8 cellular contexts compared by ENCODE assay signal in the genomic region with DNA sequence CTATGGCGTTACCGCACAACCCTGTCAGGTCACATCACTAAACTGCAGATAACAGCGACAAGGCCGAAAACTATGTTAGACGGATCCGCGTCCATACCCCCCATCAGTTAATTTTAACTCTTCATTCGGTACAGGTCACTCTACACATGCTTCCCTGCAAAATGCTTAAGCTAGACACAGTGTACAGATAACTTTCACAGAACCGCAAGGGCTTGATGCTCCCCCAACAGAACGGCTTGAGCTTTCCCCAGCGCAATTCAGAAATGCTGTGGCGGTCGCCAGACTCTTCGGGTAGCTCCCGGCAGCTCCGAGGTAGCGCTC. TPM values are rescaled to one million over a fixed set of nuclear protein-coding genes. Genes with fewer than 3 reads are reported as not detected.
A peak's percentile ranks its signal among the peaks of the same experiment; 100 is the strongest.
DNase-seq lines count a peak whose midpoint lies in the region; ATAC-seq and TF ChIP-seq lines count a peak whose summit lies in the region.

No MANE protein-coding gene starts in this region.

- H3K27me3 Mint-ChIP-seq in activated B cell treated with CpG ODN at 0.5 μM for 24 hours = no peaks in the 10 kb centered on the region

- H3K9me2 ChIP-seq in hepatocyte (replicated peaks; ENCODE audit: insufficient read depth) = no peaks in the 10 kb centered on the region

- H3K27ac Mint-ChIP-seq in activated B cell treated with CpG ODN at 0.5 μM for 24 hours = peak overlapping the region; percentile 68
- peak overlapping the region; percentile 87 for H3K27ac Mint-ChIP-seq in stimulated activated effector memory CD8-positive, alpha-beta T cell treated with anti-CD3 and anti-CD28 coated beads, Interleukin-12 subunit alpha, Interleukin-12 subunit beta, amount 100 ng/mL, for 72 hours

- H3K9me3 Mint-ChIP-seq in activated B cell treated with CpG ODN at 0.5 μM for 24 hours = no peaks in the 10 kb centered on the region
- H3K9me3 Mint-ChIP-seq in stimulated activated effector memory CD8-positive, alpha-beta T cell treated with anti-CD3 and anti-CD28 coated beads, Interleukin-12 subunit alpha, Interleukin-12 subunit beta, amount 100 ng/mL, for 72 hours = no peaks in the 10 kb centered on the region

- TF ChIP-seq CTCF in activated B cell treated with CpG ODN at 0.5 μM for 24 hours (IDR thresholded peaks at IDR 0.05) = no peak
- TF ChIP-seq CTCF in hepatocyte (IDR thresholded peaks at IDR 0.05; ENCODE audit: poor library complexity) = no peak

- DNase-seq in Right ventricle myocardium inferior (ENCODE audit: missing footprints) (no peak), cardiac septum (ENCODE audit: low spot score) (no peak), activated B cell treated with CpG ODN at 0.5 μM for 24 hours (no peak), hepatocyte (ENCODE audit: low spot score) (no peak), HT-29 (ENCODE audit: low spot score) (no peak), NCI-H2081 (lab: John Stamatoyannopoulos, UW) (no peak)
- DNase-seq in stimulated activated effector memory CD8-positive, alpha-beta T cell treated with anti-CD3 and anti-CD28 coated beads, Interleukin-12 subunit alpha, Interleukin-12 subunit beta, amount 100 ng/mL, for 72 hours (ENCODE audit: low spot score in 2 of 2) = no peak

- intact Hi-C loops in Right ventricle myocardium inferior (cut with DNase I) = loop anchor here (2.0 kb wide), 1 partner anchor 50 kb away; no protein-coding TSS in a partner anchor
- intact Hi-C loops in cardiac septum (cut with DNase I) = loop anchor here (5.0 kb wide), 1 partner anchor 49 kb away; no protein-coding TSS in a partner anchor
- intact Hi-C loops in activated B cell treated with CpG ODN at 0.5 μM for 24 hours (cut with micrococcal nuclease) = loop anchor here (1.0 to 10.0 kb wide), 11 partner anchors 45 to 1494 kb away; a partner anchor contains a TSS

- no peaks in the 10 kb centered on the region for H4K20me1 ChIP-seq in hepatocyte (ENCODE audit: insufficient read depth, poor library complexity, severe bottlenecking)

- H3K4me1 Mint-ChIP-seq in activated B cell treated with CpG ODN at 0.5 μM for 24 hours = peaks cover 28% of the 10 kb centered on the region
- H3K4me1 Mint-ChIP-seq in stimulated activated effector memory CD8-positive, alpha-beta T cell treated with anti-CD3 and anti-CD28 coated beads, Interleukin-12 subunit alpha, Interleukin-12 subunit beta, amount 100 ng/mL, for 72 hours = peaks cover 31% of the 10 kb centered on the region

- no peaks in the 10 kb centered on the region for H3K9me3 ChIP-seq in hepatocyte (ENCODE audit: low read depth)

- peaks cover 21% of the 10 kb centered on the region for H3K79me2 ChIP-seq in hepatocyte

- H3K4me3 Mint-ChIP-seq in activated B cell treated with CpG ODN at 0.5 μM for 24 hours = peak overlapping the region; percentile 94
- H3K4me3 Mint-ChIP-seq in stimulated activated effector memory CD8-positive, alpha-beta T cell treated with anti-CD3 and anti-CD28 coated beads, Interleukin-12 subunit alpha, Interleukin-12 subunit beta, amount 100 ng/mL, for 72 hours = peak overlapping the region; percentile 93

- POLR2A ChIA-PET in activated B cell treated with CpG ODN at 0.5 μM for 24 hours (lab: Charles Lee) = interaction anchor here (0.6 to 1.5 kb wide), 13 partner anchors 8 to 563 kb away, joined by 3 to 9 read pairs (median 6); no protein-coding TSS in a partner anchor

- H3K4me1 ChIP-seq in hepatocyte (ENCODE audit: insufficient read depth) = no peaks in the 10 kb centered on the region

- CTCF ChIA-PET in activated B cell treated with CpG ODN at 0.5 μM for 24 hours (lab: Charles Lee) = interaction anchor here (0.7 to 5.5 kb wide), 5 partner anchors 18 to 479 kb away, joined by 3 to 63 read pairs (median 4); no protein-coding TSS in a partner anchor

- WGBS in hepatocyte (ENCODE audit: low lambda C conversion rate, missing lambda C conversion rate) = 2% methylated on average over 17 of the region's 17 CpGs

- peak overlapping the region; percentile 98 for H3K27ac ChIP-seq in hepatocyte

- H3K27me3 ChIP-seq in hepatocyte = no peaks in the 10 kb centered on the region

- peaks cover 15% of the 10 kb centered on the region for H3K36me3 Mint-ChIP-seq in activated B cell treated with CpG ODN at 0.5 μM for 24 hours (ENCODE audit: low read depth)
- H3K36me3 Mint-ChIP-seq in stimulated activated effector memory CD8-positive, alpha-beta T cell treated with anti-CD3 and anti-CD28 coated beads, Interleukin-12 subunit alpha, Interleukin-12 subunit beta, amount 100 ng/mL, for 72 hours = peaks cover 24% of the 10 kb centered on the region

- peak; percentile 26 for ATAC-seq in Right ventricle myocardium inferior
- ATAC-seq in HG03103 (IDR thresholded peaks at IDR 0.05; ENCODE audit: low read depth, unreplicated experiment) = peak; percentile 21
- ATAC-seq in activated B cell treated with CpG ODN at 0.5 μM for 24 hours (ENCODE audit: low read depth) = no peak
- peak; percentile 53 for ATAC-seq in stimulated activated effector memory CD8-positive, alpha-beta T cell treated with anti-CD3 and anti-CD28 coated beads, Interleukin-12 subunit alpha, Interleukin-12 subunit beta, amount 100 ng/mL, for 72 hours

- peak overlapping the region; percentile 99 for H2AFZ ChIP-seq in hepatocyte

- H3K36me3 ChIP-seq in hepatocyte (replicated peaks; ENCODE audit: insufficient read depth, low read depth) = no peaks in the 10 kb centered on the region

- H3K4me3 ChIP-seq in hepatocyte = peak overlapping the region; percentile 100

- peak overlapping the region; percentile 84 for H3K4me2 ChIP-seq in hepatocyte

RNA-seq across cellular contexts. Expression of a gene that starts 0.3 kb away (rescaled TPM):
- total RNA-seq in Right ventricle myocardium inferior (5.1 TPM), cardiac septum (7.2 TPM), activated B cell treated with CpG ODN at 0.5 μM for 24 hours (29.1 and 29.3 TPM in 2 replicates), hepatocyte (17.3 and 25.7 TPM in 2 replicates)
- 13.1 and 15.4 TPM in 2 replicates for polyA plus RNA-seq in hepatocyte
- 16.4 and 17.2 TPM in 2 replicates for total RNA-seq in HT-29 (2014; rRNA removed; shearing (Covaris generic))
